Comparison of ENCODE assay signal across 8 cellular contexts in the genomic region with DNA sequence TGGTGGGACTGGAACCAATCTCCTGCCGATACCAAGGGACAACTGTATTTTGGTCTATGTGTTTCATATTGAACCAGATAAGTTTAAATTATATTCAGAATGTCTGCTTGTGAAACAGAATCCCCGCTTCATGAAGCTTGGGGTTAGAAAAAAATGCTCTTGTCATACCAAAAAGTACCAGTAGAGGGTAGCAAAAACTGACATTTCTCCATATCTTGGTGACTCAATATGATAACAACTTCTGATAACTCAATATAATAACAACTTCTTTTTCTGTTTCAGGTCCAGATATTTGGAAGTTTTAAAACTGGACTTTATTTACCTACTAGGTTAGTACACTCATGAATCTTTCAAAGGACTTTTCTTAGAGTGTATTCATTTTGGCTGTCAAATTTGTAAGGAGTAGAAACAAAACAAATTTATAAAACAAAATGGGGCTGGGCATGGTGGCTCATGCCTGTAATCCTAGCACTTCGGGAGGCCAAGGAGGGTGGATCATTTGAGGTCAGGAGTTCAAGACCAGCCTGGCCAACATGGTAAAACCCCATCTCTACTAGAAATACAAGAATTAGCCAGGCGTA. TPM values are rescaled to one million over a fixed set of nuclear protein-coding genes. Genes with fewer than 3 reads are reported as not detected.
DNase-seq lines count a peak whose midpoint lies in the region; ATAC-seq and TF ChIP-seq lines count a peak whose summit lies in the region.

No MANE protein-coding gene starts in this region.

- no peak overlapping the region for H2AFZ ChIP-seq in mammary epithelial cell (ENCODE audit: low read depth, low read length)

- in situ Hi-C loops in mammary epithelial cell (cut with MboI; ENCODE audit: low sequenced_read_pairs in 2 of 2): loop anchor here (10.0 to 25.0 kb wide), 3 partner anchors 111 to 448 kb away; partner anchors contain the start of gene CNEP1R1 (in 1 of the 2)

- H4K20me1 ChIP-seq in mammary epithelial cell (ENCODE audit: insufficient read depth, low read length): no peaks in the 10 kb centered on the region

- H3K9me3 ChIP-seq in mammary epithelial cell (replicated peaks; ENCODE audit: insufficient read depth, low read length): no peaks in the 10 kb centered on the region
- H3K9me3 ChIP-seq in lower lobe of right lung: no peaks in the 10 kb centered on the region

- ATAC-seq in lower lobe of right lung (peak; percentile 45 to 51), HG02938 (IDR thresholded peaks at IDR 0.05; ENCODE audit: unreplicated experiment) (no peak), HG02798 (IDR thresholded peaks at IDR 0.05; ENCODE audit: poor library complexity, unreplicated experiment) (no peak)

- H3K27ac ChIP-seq in mammary epithelial cell (ENCODE audit: insufficient read depth, low read depth, low read length) (no peak overlapping the region), lower lobe of right lung (no peak overlapping the region)

- no peak for DNase-seq in AG09319 (ENCODE audit: extremely low read depth, low read depth)
- peak; percentile 56 for DNase-seq in GM10248 (ENCODE audit: extremely low spot score)
- peak; percentile 22 for DNase-seq in NCI-H748 (lab: John Stamatoyannopoulos, UW; ENCODE audit: unreplicated experiment)
- DNase-seq in mammary epithelial cell: peak; percentile 46
- DNase-seq in lower lobe of right lung: no peak
- DNase-seq in DMS153 (lab: John Stamatoyannopoulos, UW): no peak

- CTCF ChIA-PET in GM10248 (lab: Yijun Ruan, JAX): interaction anchor here (0.6 to 7.8 kb wide), 17 partner anchors 15 to 593 kb away, joined by 3 to 79 read pairs (median 3); partner anchors contain the start of gene CNEP1R1
- CTCF ChIA-PET in mammary epithelial cell (lab: Charles Lee; ENCODE audit: low non-redundant PET): interaction anchor here (0.6 kb wide), 1 partner anchor 32 kb away, joined by 4 read pairs; no protein-coding TSS in a partner anchor

- no peak overlapping the region for H3K4me3 ChIP-seq in mammary epithelial cell (replicated peaks in 1 of 3; ENCODE audit: insufficient read depth in 1 of 3, low read depth in 2 of 3, low read length in 3 of 3)
- H3K4me3 ChIP-seq in lower lobe of right lung: no peak overlapping the region

- H3K79me2 ChIP-seq in mammary epithelial cell (ENCODE audit: insufficient read depth, low read length): peaks cover 43% of the 10 kb centered on the region

- 57% methylated on average over 4 of the region's 4 CpGs for WGBS in mammary epithelial cell (ENCODE audit: low coverage, missing lambda C conversion rate)

- BruUV-seq in mammary epithelial cell (replicated peaks; lab: Mats Ljungman, UMichigan): no TSS peak

- H3K4me1 ChIP-seq in mammary epithelial cell (ENCODE audit: insufficient read depth, low read length) (peaks cover 19% of the 10 kb centered on the region), lower lobe of right lung (peaks cover 21% of the 10 kb centered on the region)

- TF ChIP-seq CTCF in AG09319 (IDR thresholded peaks at IDR 0.05; ENCODE audit: low read depth, low read length) (peak; percentile 63), GM10248 (IDR thresholded peaks at IDR 0.05; ENCODE audit: control extremely low read depth, extremely low read depth, low read depth, missing control alignments) (peak; percentile 60), mammary epithelial cell (conservative IDR thresholded peaks at IDR 0.05 in 1 of 2, IDR thresholded peaks at IDR 0.05 in 1 of 2; ENCODE audit: extremely low read depth in 1 of 2, insufficient read depth in 1 of 2, low read depth in 1 of 2, low read length in 2 of 2) (peak; percentile 58 to 65), lower lobe of right lung (IDR thresholded peaks at IDR 0.05) (peak; percentile 88)

- H3K4me2 ChIP-seq in mammary epithelial cell (ENCODE audit: insufficient read depth, low read depth, low read length): no peak overlapping the region

- H3K27me3 ChIP-seq in mammary epithelial cell (ENCODE audit: insufficient read depth, low read length) (no peaks in the 10 kb centered on the region), lower lobe of right lung (ENCODE audit: low read depth) (no peaks in the 10 kb centered on the region)

- dilution Hi-C loops in mammary epithelial cell (cut with HindIII; ENCODE audit: low sequenced_read_pairs): loop anchor here (5.0 kb wide), 1 partner anchor 53 kb away; the partner anchor contains the start of gene ADCY7

- intact Hi-C loops in mammary epithelial cell (cut with micrococcal nuclease): loop anchor here (1.0 to 10.0 kb wide), 7 partner anchors 111 to 533 kb away; partner anchors contain the start of gene ZNF423
- intact Hi-C loops in lower lobe of right lung (cut with DNase I): no loop called here

- no peak overlapping the region for H3K9ac ChIP-seq in mammary epithelial cell (ENCODE audit: insufficient read depth, low read length)

- POLR2A ChIA-PET in GM10248 (lab: Yijun Ruan, JAX): no interaction called here

- peaks cover 18% of the 10 kb centered on the region for H3K36me3 ChIP-seq in mammary epithelial cell (ENCODE audit: insufficient read depth, low read length)
- H3K36me3 ChIP-seq in lower lobe of right lung: peaks cover 64% of the 10 kb centered on the region

RNA-seq across cellular contexts. Expression of gene ADCY7, which starts 52.3 kb away (rescaled TPM):
- total RNA-seq in mammary epithelial cell (10 to 100 TPM in 1 of 2 donors, 1 to 10 TPM in 1; 8.2 to 16.3 TPM), lower lobe of right lung (115 TPM)
- 1.9 TPM for polyA plus RNA-seq in mammary epithelial cell
- polyA minus RNA-seq in mammary epithelial cell: 0.57 TPM

Comparison
In these comparisons a context has a peak if more than half of its experiments do, and no peak if none do; other contexts are left out.
1. DNase-seq: peak in GM10248 (single experiment), NCI-H748 (single experiment) and mammary epithelial cell (single experiment); none in AG09319 (single experiment), lower lobe of right lung (single experiment) and DMS153 (single experiment).
2. ATAC-seq: peak in lower lobe of right lung (2 of 2); none in HG02938 (single experiment) and HG02798 (single experiment).
3. Peak in every context shown above with its lines, with median percentiles within 50 percentile points of each other: CTCF ChIP-seq.